In genomic region chr3:146371902-146372301, GRCh38 we compare ENCODE assay signal across 24 cellular contexts.
DNase-seq lines count a peak whose midpoint lies in the region; ATAC-seq, FAIRE-seq and TF ChIP-seq lines count a peak whose summit lies in the region.
"Had no signal": no experiment of that assay in that cellular context is flagged by ENCODE, and none has a peak within 500 bp of the region (broad histone marks: within the 10 kb centered on the region; RNA-seq: fewer than 3 reads in every experiment).

No MANE protein-coding gene starts in this region.

- H3K27me3 ChIP-seq in HepG2 (ENCODE audit: control insufficient read depth in 1 of 2, insufficient read depth in 2 of 2, low read length in 2 of 2) (no peaks in the 10 kb centered on the region), right lobe of liver (no peaks in the 10 kb centered on the region), K562 (ENCODE audit: control insufficient read depth in 2 of 2, insufficient read depth in 2 of 2, low read length in 2 of 2) (no peaks in the 10 kb centered on the region)
- no peaks in the 10 kb centered on the region for H3K27me3 ChIP-seq in CD8-positive, alpha-beta memory T cell (ENCODE audit: insufficient read depth, low read length, poor library complexity, severe bottlenecking)
- H3K27me3 ChIP-seq: BLaER1 treated with 17β-estradiol and CSF1 and Interleukin-3, amounts not matched to agents 10 nM and 100 nM had no signal

- intact Hi-C loops in HepG2 (cut with micrococcal nuclease; ENCODE audit: unreplicated experiment) (no loop called here), right lobe of liver (cut with DNase I) (no loop called here), K562 (cut with micrococcal nuclease) (no loop called here)

- H3K4me1 ChIP-seq in HepG2 (ENCODE audit: insufficient read depth, low read length) (no peaks in the 10 kb centered on the region), right lobe of liver (no peaks in the 10 kb centered on the region), K562 (replicated peaks in 1 of 2; ENCODE audit: control insufficient read depth in 2 of 2, insufficient read depth in 2 of 2, low read length in 2 of 2) (no peaks in the 10 kb centered on the region)
- H3K4me1 ChIP-seq in CD8-positive, alpha-beta memory T cell (ENCODE audit: insufficient read depth, low read length): no peaks in the 10 kb centered on the region
- H3K4me1 ChIP-seq: BLaER1 treated with 17β-estradiol and CSF1 and Interleukin-3, amounts not matched to agents 10 nM and 100 nM had no signal

- no peak for TF ChIP-seq POLR2A in HepG2 (IDR thresholded peaks at IDR 0.05; ENCODE audit: insufficient read depth in 1 of 2, low read depth in 2 of 2, low read length in 2 of 2)
- TF ChIP-seq POLR2A in right lobe of liver (IDR thresholded peaks at IDR 0.05): no peak
- TF ChIP-seq POLR2A in K562 (conservative IDR thresholded peaks at IDR 0.05): no peak

- no peak for TF ChIP-seq RAD21 in HepG2 (CRISPR knock-in tag; IDR thresholded peaks at IDR 0.05)
- TF ChIP-seq RAD21 in K562 (CRISPR knock-in tag; conservative IDR thresholded peaks at IDR 0.05 in 1 of 2, IDR thresholded peaks at IDR 0.05 in 1 of 2): no peak

- no TSS peak for BruUV-seq in HepG2 (replicated peaks; lab: Mats Ljungman, UMichigan)
- no TSS peak for BruUV-seq in K562 (replicated peaks; lab: Mats Ljungman, UMichigan)

- no peaks in the 10 kb centered on the region for H3K36me3 Mint-ChIP-seq in stimulated activated effector memory CD8-positive, alpha-beta T cell treated with anti-CD3 and anti-CD28 coated beads, Interleukin-12 subunit alpha, Interleukin-12 subunit beta, amount 100 ng/mL, for 72 hours
- H3K36me3 Mint-ChIP-seq in CD8-positive, alpha-beta memory T cell: no peaks in the 10 kb centered on the region
- H3K36me3 Mint-ChIP-seq: CD8-positive, alpha-beta T cell had no signal

- H4K20me1 ChIP-seq in HepG2 (ENCODE audit: insufficient read depth, low read length): no peaks in the 10 kb centered on the region
- H4K20me1 ChIP-seq in K562 (replicated peaks; ENCODE audit: control insufficient read depth, insufficient read depth, low read length): no peaks in the 10 kb centered on the region
- H4K20me1 ChIP-seq: BLaER1 treated with 17β-estradiol and CSF1 and Interleukin-3, amounts not matched to agents 10 nM and 100 nM had no signal

- no peaks in the 10 kb centered on the region for H3K36me3 ChIP-seq in HepG2 (replicated peaks in 1 of 2; ENCODE audit: control insufficient read depth in 1 of 2, insufficient read depth in 2 of 2, low read length in 2 of 2)
- no peaks in the 10 kb centered on the region for H3K36me3 ChIP-seq in right lobe of liver
- H3K36me3 ChIP-seq in K562 (ENCODE audit: control insufficient read depth, insufficient read depth, low read length): no peaks in the 10 kb centered on the region
- no peaks in the 10 kb centered on the region for H3K36me3 ChIP-seq in CD8-positive, alpha-beta memory T cell (ENCODE audit: insufficient read depth, low read length)
- H3K36me3 ChIP-seq: BLaER1 treated with 17β-estradiol and CSF1 and Interleukin-3, amounts not matched to agents 10 nM and 100 nM had no signal

- H3K4me3 Mint-ChIP-seq in stimulated activated effector memory CD8-positive, alpha-beta T cell treated with anti-CD3 and anti-CD28 coated beads, Interleukin-12 subunit alpha, Interleukin-12 subunit beta, amount 100 ng/mL, for 72 hours: no peak overlapping the region
- H3K4me3 Mint-ChIP-seq in CD8-positive, alpha-beta memory T cell: no peak overlapping the region
- H3K4me3 Mint-ChIP-seq: B cell; CD4-positive, alpha-beta T cell; CD8-positive, alpha-beta T cell had no signal

- H3K4me1 Mint-ChIP-seq in stimulated activated effector memory CD8-positive, alpha-beta T cell treated with anti-CD3 and anti-CD28 coated beads, Interleukin-12 subunit alpha, Interleukin-12 subunit beta, amount 100 ng/mL, for 72 hours: no peaks in the 10 kb centered on the region
- no peaks in the 10 kb centered on the region for H3K4me1 Mint-ChIP-seq in CD8-positive, alpha-beta memory T cell
- H3K4me1 Mint-ChIP-seq: B cell had no signal

- H3K27ac ChIP-seq in HepG2 (ENCODE audit: extremely low read length, insufficient read depth, low read length): no peak overlapping the region
- no peak overlapping the region for H3K27ac ChIP-seq in right lobe of liver
- no peak overlapping the region for H3K27ac ChIP-seq in K562 (ENCODE audit: extremely low read depth, low read depth, low read length)
- H3K27ac ChIP-seq in CD8-positive, alpha-beta memory T cell (ENCODE audit: low read depth, low read length): no peak overlapping the region
- H3K27ac ChIP-seq: 22Rv1; A549; BLaER1 treated with 17β-estradiol and CSF1 and Interleukin-3, amounts not matched to agents 10 nM and 100 nM; C4-2B had no signal

- H3K9me3 ChIP-seq in HepG2 (ENCODE audit: low read length) (no peaks in the 10 kb centered on the region), right lobe of liver (no peaks in the 10 kb centered on the region), K562 (replicated peaks; ENCODE audit: control insufficient read depth, insufficient read depth, low read depth, low read length) (no peaks in the 10 kb centered on the region)
- no peaks in the 10 kb centered on the region for H3K9me3 ChIP-seq in CD8-positive, alpha-beta memory T cell (ENCODE audit: low read length)

- ATAC-seq in HepG2 (no peak), right lobe of liver (no peak), K562 (no peak)
- no peak for ATAC-seq in stimulated activated effector memory CD8-positive, alpha-beta T cell treated with anti-CD3 and anti-CD28 coated beads, Interleukin-12 subunit alpha, Interleukin-12 subunit beta, amount 100 ng/mL, for 72 hours
- ATAC-seq: A549; CD8-positive, alpha-beta T cell; GM12878 had no signal

- H3K9me1 ChIP-seq in K562 (ENCODE audit: control insufficient read depth, insufficient read depth, low read length): no peaks in the 10 kb centered on the region

- H3K27ac Mint-ChIP-seq in stimulated activated effector memory CD8-positive, alpha-beta T cell treated with anti-CD3 and anti-CD28 coated beads, Interleukin-12 subunit alpha, Interleukin-12 subunit beta, amount 100 ng/mL, for 72 hours: no peak overlapping the region
- no peak overlapping the region for H3K27ac Mint-ChIP-seq in CD8-positive, alpha-beta memory T cell
- H3K27ac Mint-ChIP-seq: B cell; CD4-positive, alpha-beta T cell; CD8-positive, alpha-beta T cell had no signal

- peaks cover 0 to 1% of the 10 kb centered on the region in 2 donors for H3K27me3 Mint-ChIP-seq in CD8-positive, alpha-beta memory T cell
- H3K27me3 Mint-ChIP-seq: B cell had no signal

- H3K4me2 ChIP-seq in HepG2 (ENCODE audit: low read depth, low read length): no peak overlapping the region
- H3K4me2 ChIP-seq in K562 (ENCODE audit: insufficient read depth, low read length): no peak overlapping the region
- H3K4me2 ChIP-seq: A549; BLaER1 treated with 17β-estradiol and CSF1 and Interleukin-3, amounts not matched to agents 10 nM and 100 nM had no signal

- H3K9ac ChIP-seq in HepG2 (ENCODE audit: insufficient read depth, low read depth, low read length) (no peak overlapping the region), K562 (ENCODE audit: insufficient read depth in 1 of 2, low read depth in 2 of 2, low read length in 2 of 2) (no peak overlapping the region)
- H3K9ac ChIP-seq: BLaER1 treated with 17β-estradiol and CSF1 and Interleukin-3, amounts not matched to agents 10 nM and 100 nM had no signal

- H3K9me3 Mint-ChIP-seq in stimulated activated effector memory CD8-positive, alpha-beta T cell treated with anti-CD3 and anti-CD28 coated beads, Interleukin-12 subunit alpha, Interleukin-12 subunit beta, amount 100 ng/mL, for 72 hours: peaks cover 4% of the 10 kb centered on the region
- peaks cover 13 to 18% (median 15%) of the 10 kb centered on the region in 5 donors for H3K9me3 Mint-ChIP-seq in CD8-positive, alpha-beta memory T cell

- 0% methylated on average over 1 of the region's 1 CpG for WGBS in HepG2 (ENCODE audit: low lambda C conversion rate)
- WGBS in right lobe of liver (ENCODE audit: insufficient coverage, low coverage, low lambda C conversion rate, missing lambda C conversion rate): 67% methylated on average over 1 of the region's 1 CpG
- WGBS in K562 (ENCODE audit: insufficient coverage, low coverage, missing lambda C conversion rate): 0% methylated on average over 1 of the region's 1 CpG

- DNase-seq in HepG2 (ENCODE audit: low spot score) (no peak), right lobe of liver (no peak), K562 (ENCODE audit: extremely low read depth in 1 of 4, low spot score in 3 of 4) (no peak)
- DNase-seq in stimulated activated effector memory CD8-positive, alpha-beta T cell treated with anti-CD3 and anti-CD28 coated beads, Interleukin-12 subunit alpha, Interleukin-12 subunit beta, amount 100 ng/mL, for 72 hours (ENCODE audit: low spot score in 2 of 2): no peak
- no peak for DNase-seq in CD8-positive, alpha-beta memory T cell
- DNase-seq: AML-193; CD4-positive, alpha-beta T cell; CD8-positive, alpha-beta T cell; COR-L47; DMS 273 treated with DMSO at 0.1 percent for 48 hours; DMS153; DMS53; DMS79; DND-41; EL; GDM1 had no signal

- CTCF ChIA-PET in HepG2 (lab: Yijun Ruan, JAX; ENCODE audit: low intra/inter-chr PET ratio, low total read pairs): no interaction called here
- CTCF ChIA-PET in K562 (lab: Yijun Ruan, JAX; ENCODE audit: low intra/inter-chr PET ratio): no interaction called here
- CTCF ChIA-PET in CD8-positive, alpha-beta memory T cell (lab: Charles Lee): no interaction called here

- no peak overlapping the region for H2AFZ ChIP-seq in HepG2 (ENCODE audit: low read length)
- H2AFZ ChIP-seq in K562 (ENCODE audit: low read depth, low read length): no peak overlapping the region

- in situ Hi-C loops in HepG2 (cut with HindIII; ENCODE audit: extremely low pct_ligation_motif_present, low pct_unique_long_range_greater_than_20kb) (no loop called here), K562 (cut with MboI) (no loop called here)

- POLR2A ChIA-PET in HepG2 (lab: Yijun Ruan, JAX) (no interaction called here), K562 (lab: Yijun Ruan, JAX) (interaction anchor here (1.2 kb wide), 1 partner anchor 10 kb away, joined by 3 read pairs; no protein-coding TSS in a partner anchor)
- POLR2A ChIA-PET in CD8-positive, alpha-beta memory T cell (lab: Charles Lee): no interaction called here

- TF ChIP-seq EP300 in HepG2 (IDR thresholded peaks at IDR 0.05; ENCODE audit: low read depth in 2 of 2, low read length in 2 of 2): no peak
- TF ChIP-seq EP300 in HepG2 (CRISPR knock-in tag; IDR thresholded peaks at IDR 0.05; ENCODE audit: borderline replicate concordance): no peak
- TF ChIP-seq EP300 in K562 (IDR thresholded peaks at IDR 0.05; ENCODE audit: low read length): no peak

- FAIRE-seq in HepG2 (lab: Jason Lieb, UNC) (no peak), K562 (lab: Jason Lieb, UNC) (no peak)
- FAIRE-seq: GM12878, GM12892, GM18507 had no signal

- TF ChIP-seq CTCF in HepG2 (CRISPR knock-in tag; IDR thresholded peaks at IDR 0.05): no peak
- no peak for TF ChIP-seq CTCF in right lobe of liver (IDR thresholded peaks at IDR 0.05)
- no peak for TF ChIP-seq CTCF in K562 (IDR thresholded peaks at IDR 0.05 in 2 of 3, conservative IDR thresholded peaks at IDR 0.05 in 1 of 3; ENCODE audit: insufficient read depth in 2 of 3, low read depth in 1 of 3, low read length in 3 of 3)

- H3K4me3 ChIP-seq in HepG2 (replicated peaks in 1 of 3; ENCODE audit: insufficient read depth in 1 of 3, low read depth in 2 of 3, low read length in 3 of 3): no peak overlapping the region
- no peak overlapping the region for H3K4me3 ChIP-seq in right lobe of liver
- H3K4me3 ChIP-seq in K562: no peak overlapping the region
- no peak overlapping the region for H3K4me3 ChIP-seq in CD8-positive, alpha-beta memory T cell (ENCODE audit: low read length)
- H3K4me3 ChIP-seq: A549; BLaER1 treated with 17β-estradiol and CSF1 and Interleukin-3, amounts not matched to agents 10 nM and 100 nM; GM12878 had no signal

- no peaks in the 10 kb centered on the region for H3K79me2 ChIP-seq in HepG2 (ENCODE audit: insufficient read depth, low read length)
- H3K79me2 ChIP-seq in K562 (ENCODE audit: control insufficient read depth, insufficient read depth, low read length): no peaks in the 10 kb centered on the region
